16 cellular contexts compared by ENCODE assay signal in genomic region chr20:61480158-61480825, GRCh38.
"Had no signal": no experiment of that assay in that cellular context is flagged by ENCODE, and none has a peak within 500 bp of the region (broad histone marks: within the 10 kb centered on the region; RNA-seq: fewer than 3 reads in every experiment).

No MANE protein-coding gene starts in this region.

- H3K4me3 Mint-ChIP-seq: central memory CD8-positive, alpha-beta T cell; dendritic cell treated with granulocyte-macrophage colony-stimulating factor and Interleukin-4, amounts not matched to agents 40 ng/mL and 50 ng/mL, for 4 days; effector memory CD8-positive, alpha-beta T cell; naive thymus-derived CD4-positive, alpha-beta T cell had no signal

- DNase-seq: activated CD4-positive, alpha-beta T cell treated with anti-CD3 and anti-CD28 coated beads, Interleukin-2, amount 50 U/mL, for 4 hours; activated naive CD4-positive, alpha-beta T cell treated with anti-CD3 and anti-CD28 coated beads, Interleukin-2, amount 50 U/mL, for 16 hours; activated T-cell treated with anti-CD3 and anti-CD28 coated beads, Interleukin-2, amount 50 U/mL, for 1 hour; adrenal gland; effector memory CD8-positive, alpha-beta T cell; hypothalamus; mammary epithelial cell; naive thymus-derived CD4-positive, alpha-beta T cell; nucleus accumbens; stimulated activated CD4-positive, alpha-beta T cell treated with anti-CD3 and anti-CD28 coated beads, Interleukin-2, amount 100 ng/mL, for 48 hours; stimulated activated naive CD4-positive, alpha-beta T cell treated with Interleukin-2 at 50 U/mL for 16 hours; trophoblast cell had no signal

- H3K27me3 ChIP-seq: adrenal gland had no signal

- H3K9me3 ChIP-seq: adrenal gland, prostate gland had no signal

- H3K4me1 ChIP-seq: adrenal gland, prostate gland had no signal

- H3K27ac Mint-ChIP-seq: dendritic cell treated with granulocyte-macrophage colony-stimulating factor and Interleukin-4, amounts not matched to agents 40 ng/mL and 50 ng/mL, for 4 days; effector memory CD8-positive, alpha-beta T cell; naive thymus-derived CD4-positive, alpha-beta T cell had no signal

- H3K4me1 Mint-ChIP-seq: central memory CD8-positive, alpha-beta T cell; naive thymus-derived CD4-positive, alpha-beta T cell had no signal

- H3K36me3 ChIP-seq: adrenal gland, prostate gland had no signal

- H3K4me3 ChIP-seq: adrenal gland, prostate gland had no signal

- H3K27ac ChIP-seq: adrenal gland, prostate gland had no signal

- ATAC-seq: effector memory CD8-positive, alpha-beta T cell; naive thymus-derived CD4-positive, alpha-beta T cell; sciatic nerve had no signal

- H3K27me3 Mint-ChIP-seq: dendritic cell treated with granulocyte-macrophage colony-stimulating factor and Interleukin-4, amounts not matched to agents 40 ng/mL and 50 ng/mL, for 4 days had no signal
